ENCODE assay signal across 23 cellular contexts in genomic region chr4:14237911-14238310, GRCh38.
DNase-seq lines count a peak whose midpoint lies in the region; ATAC-seq, FAIRE-seq and TF ChIP-seq lines count a peak whose summit lies in the region.
"Had no signal": no experiment of that assay in that cellular context is flagged by ENCODE, and none has a peak within 500 bp of the region (broad histone marks: within the 10 kb centered on the region; RNA-seq: fewer than 3 reads in every experiment).

No MANE protein-coding gene starts in this region.

- 0% methylated on average over 2 of the region's 2 CpGs for WGBS in K562 (ENCODE audit: insufficient coverage, low coverage, missing lambda C conversion rate)

- DNase-seq in COLO829 (ENCODE audit: low spot score) (peak; percentile 68), HCEC 1CT (peak; percentile 5), K562 (ENCODE audit: extremely low read depth in 1 of 4, low spot score in 3 of 4) (no peak), foreskin melanocyte (peak; percentile 99), colonic mucosa (no peak), GDM1 (lab: John Stamatoyannopoulos, UW) (no peak)
- DNase-seq in stimulated activated CD4-positive, alpha-beta T cell treated with anti-CD3 and anti-CD28 coated beads, Interleukin-2, amount 100 ng/mL, for 48 hours, result no peak
- DNase-seq: 8988T; ACHN; AML-193; BE2C; Calu3; CD4-positive, alpha-beta T cell; CD8-positive, alpha-beta memory T cell; COR-L47; DMS53; DMS79 treated with DMSO at 0.1 percent for 48 hours; H9; HFFc6 had no signal

- H3K9ac ChIP-seq in K562 (ENCODE audit: insufficient read depth in 1 of 2, low read depth in 2 of 2, low read length in 2 of 2), result no peak overlapping the region
- H3K9ac ChIP-seq in colonic mucosa (ENCODE audit: low read depth in 2 of 2, low read length in 2 of 2), result no peak overlapping the region
- H3K9ac ChIP-seq: BLaER1 treated with 17β-estradiol and CSF1 and Interleukin-3, amounts not matched to agents 10 nM and 100 nM had no signal

- no peak for FAIRE-seq in K562 (lab: Jason Lieb, UNC)
- FAIRE-seq: A549, GM19239 had no signal

- in situ Hi-C loops in K562 (cut with MboI), result no loop called here

- H3K27ac ChIP-seq in K562 (ENCODE audit: extremely low read depth, low read depth, low read length) (no peak overlapping the region), colonic mucosa (no peak overlapping the region)
- H3K27ac ChIP-seq: A549; BLaER1 treated with 17β-estradiol and CSF1 and Interleukin-3, amounts not matched to agents 10 nM and 100 nM had no signal

- TF ChIP-seq CTCF in K562 (IDR thresholded peaks at IDR 0.05 in 2 of 3, conservative IDR thresholded peaks at IDR 0.05 in 1 of 3; ENCODE audit: insufficient read depth in 2 of 3, low read depth in 1 of 3, low read length in 3 of 3) (no peak), colonic mucosa (IDR thresholded peaks at IDR 0.05) (no peak)

- no peak overlapping the region for H3K4me2 ChIP-seq in K562 (ENCODE audit: insufficient read depth, low read length)
- H3K4me2 ChIP-seq: A549; BLaER1 treated with 17β-estradiol and CSF1 and Interleukin-3, amounts not matched to agents 10 nM and 100 nM; GM23338 had no signal

- ATAC-seq in K562, result no peak
- ATAC-seq: A549, GM23338 had no signal

- no peak for TF ChIP-seq EP300 in K562 (IDR thresholded peaks at IDR 0.05; ENCODE audit: low read length)

- H3K9me3 ChIP-seq in K562 (replicated peaks; ENCODE audit: control insufficient read depth, insufficient read depth, low read depth, low read length) (no peaks in the 10 kb centered on the region), colonic mucosa (no peaks in the 10 kb centered on the region)
- H3K9me3 ChIP-seq: BE2C had no signal

- H3K9me1 ChIP-seq in K562 (ENCODE audit: control insufficient read depth, insufficient read depth, low read length), result no peaks in the 10 kb centered on the region

- no peak overlapping the region for H3K4me3 ChIP-seq in K562
- H3K4me3 ChIP-seq in colonic mucosa, result no peak overlapping the region
- H3K4me3 ChIP-seq: A549; BLaER1 treated with 17β-estradiol and CSF1 and Interleukin-3, amounts not matched to agents 10 nM and 100 nM; GM23338 had no signal

- CTCF ChIA-PET in K562 (lab: Yijun Ruan, JAX; ENCODE audit: low intra/inter-chr PET ratio), result no interaction called here

- POLR2A ChIA-PET in K562 (lab: Yijun Ruan, JAX), result no interaction called here

- no peak for TF ChIP-seq RAD21 in K562 (CRISPR knock-in tag; conservative IDR thresholded peaks at IDR 0.05 in 1 of 2, IDR thresholded peaks at IDR 0.05 in 1 of 2)

- H2AFZ ChIP-seq in K562 (ENCODE audit: low read depth, low read length), result no peak overlapping the region
- H2AFZ ChIP-seq: GM23338 had no signal

- BruUV-seq in K562 (replicated peaks; lab: Mats Ljungman, UMichigan), result no TSS peak

- no peaks in the 10 kb centered on the region for H3K79me2 ChIP-seq in K562 (ENCODE audit: control insufficient read depth, insufficient read depth, low read length)

- intact Hi-C loops in K562 (cut with micrococcal nuclease), result no loop called here
- intact Hi-C loops in colonic mucosa (cut with DNase I), result no loop called here

- H3K27me3 ChIP-seq in K562 (ENCODE audit: control insufficient read depth in 2 of 2, insufficient read depth in 2 of 2, low read length in 2 of 2) (no peaks in the 10 kb centered on the region), colonic mucosa (no peaks in the 10 kb centered on the region)
- H3K27me3 ChIP-seq: BE2C; BLaER1 treated with 17β-estradiol and CSF1 and Interleukin-3, amounts not matched to agents 10 nM and 100 nM had no signal

- no peaks in the 10 kb centered on the region for H3K36me3 ChIP-seq in K562 (ENCODE audit: control insufficient read depth, insufficient read depth, low read length)
- no peaks in the 10 kb centered on the region for H3K36me3 ChIP-seq in colonic mucosa
- H3K36me3 ChIP-seq: BE2C; BLaER1 treated with 17β-estradiol and CSF1 and Interleukin-3, amounts not matched to agents 10 nM and 100 nM had no signal

- H3K4me1 ChIP-seq in K562 (replicated peaks in 1 of 2; ENCODE audit: control insufficient read depth in 2 of 2, insufficient read depth in 2 of 2, low read length in 2 of 2), result no peaks in the 10 kb centered on the region
- no peaks in the 10 kb centered on the region for H3K4me1 ChIP-seq in colonic mucosa
- H3K4me1 ChIP-seq: A549; BE2C; BLaER1 treated with 17β-estradiol and CSF1 and Interleukin-3, amounts not matched to agents 10 nM and 100 nM had no signal

- H4K20me1 ChIP-seq in K562 (replicated peaks; ENCODE audit: control insufficient read depth, insufficient read depth, low read length), result no peaks in the 10 kb centered on the region
- H4K20me1 ChIP-seq: BLaER1 treated with 17β-estradiol and CSF1 and Interleukin-3, amounts not matched to agents 10 nM and 100 nM had no signal

- no peak for TF ChIP-seq POLR2A in K562 (conservative IDR thresholded peaks at IDR 0.05)

TF ChIP-seq in K562, 482 proteins besides CTCF, POLR2A, EP300 and RAD21:
- TF ChIP-seq HOXB6 (CRISPR knock-in tag; IDR thresholded peaks at IDR 0.05; ENCODE audit: borderline replicate concordance), result no peak
- TF ChIP-seq TFE3 (CRISPR knock-in tag; IDR thresholded peaks at IDR 0.05), result peak; percentile 3; the same call in 1 of the 2 replicates
- TF ChIP-seq TEAD1 (CRISPR knock-in tag; IDR thresholded peaks at IDR 0.05), result no peak
- no peak for TF ChIP-seq RB1 (IDR thresholded peaks at IDR 0.05; ENCODE audit: low read depth)
- no peak for TF ChIP-seq ETV5 (CRISPR knock-in tag; IDR thresholded peaks at IDR 0.05; ENCODE audit: low read depth)
- TF ChIP-seq ZZZ3 (IDR thresholded peaks at IDR 0.05), result no peak
TF ChIP-seq in K562: peak in this region for 1.

Comparison
In these comparisons a context has a peak if more than half of its experiments do, and no peak if none do; other contexts are left out.
1. DNase-seq: peak in COLO829 (single experiment), HCEC 1CT (single experiment) and foreskin melanocyte (single experiment); none in K562 (0 of 4), colonic mucosa (single experiment), stimulated activated CD4-positive, alpha-beta T cell treated with anti-CD3 and anti-CD28 coated beads, Interleukin-2, amount 100 ng/mL, for 48 hours (0 of 2) and GDM1 (single experiment).